ENCODE assay signal across 8 cellular contexts in genomic region chr10:50624154-50624865, GRCh38. TPM values are rescaled to one million over a fixed set of nuclear protein-coding genes. Genes with fewer than 3 reads are reported as not detected.
A peak's percentile ranks its signal among the peaks of the same experiment; 100 is the strongest.
DNase-seq lines count a peak whose midpoint lies in the region; ATAC-seq and TF ChIP-seq lines count a peak whose summit lies in the region.

No MANE protein-coding gene starts in this region.

- no peaks in the 10 kb centered on the region for H3K27me3 ChIP-seq in BLaER1

- H3K4me1 ChIP-seq in BLaER1, result peaks cover 36% of the 10 kb centered on the region

- DNase-seq in NCI-H69 (lab: John Stamatoyannopoulos, UW), result peak; percentile 91
- peak; percentile 94 to 95 for DNase-seq in activated CD4-positive, alpha-beta T cell treated with anti-CD3 and anti-CD28 coated beads, Interleukin-2, amount 50 U/mL, for 4 hours
- DNase-seq in dermis blood vessel endothelial cell, result peak; percentile 97
- peak; percentile 92 to 99 for DNase-seq in lower leg skin (ENCODE audit: low spot score in 2 of 2)
- peak; percentile 97 for DNase-seq in stimulated activated CD4-positive, alpha-beta T cell treated with anti-CD3 and anti-CD28 coated beads, Interleukin-4, amount 100 ng/mL, for 24 hours

- intact Hi-C loops in lower leg skin (cut with DNase I; ENCODE audit: low total_unique reads), result loop anchor here (10.0 kb wide), 1 partner anchor 200 kb away; no protein-coding TSS in a partner anchor

- TF ChIP-seq POLR2A in lower leg skin (IDR thresholded peaks at IDR 0.05), result peak in 1 of 2 donors; percentile 69

- H4K20me1 ChIP-seq in BLaER1, result peaks cover 38% of the 10 kb centered on the region

- H3K9ac ChIP-seq in BLaER1, result peak overlapping the region; percentile 88

- ATAC-seq in GM19328 (IDR thresholded peaks at IDR 0.05; ENCODE audit: unreplicated experiment), result peak; percentile 49
- ATAC-seq in HG03460 (IDR thresholded peaks at IDR 0.05; ENCODE audit: unreplicated experiment), result peak; percentile 49

- no peak for TF ChIP-seq CTCF in lower leg skin (IDR thresholded peaks at IDR 0.05)

- no peaks in the 10 kb centered on the region for H3K36me3 ChIP-seq in BLaER1

- no peaks in the 10 kb centered on the region for H3K9me3 ChIP-seq in BLaER1

- peak overlapping the region; percentile 97 for H3K4me2 ChIP-seq in BLaER1

- H3K27ac ChIP-seq in BLaER1, result peak overlapping the region; percentile 90

- H3K4me3 ChIP-seq in BLaER1 (peak overlapping the region; percentile 95), lower leg skin (ENCODE audit: low read depth, poor library complexity, severe bottlenecking) (peak overlapping the region; percentile 78)

- 1% methylated on average over 43 to 53 of the region's 58 CpGs for WGBS in lower leg skin, 2 donors

RNA-seq across cellular contexts. Expression of gene SGMS1, which starts 0.6 kb away (rescaled TPM):
- total RNA-seq in dermis blood vessel endothelial cell (64.0 and 69.3 TPM in 2 replicates), lower leg skin (100 to 1,000 TPM; 153 to 235 (median 186) TPM)

Comparison
In these comparisons a context has a peak if more than half of its experiments do, and no peak if none do; other contexts are left out.
1. Peak in every context shown above with its lines: DNase-seq, ATAC-seq, H3K4me3 ChIP-seq and H3K27ac ChIP-seq.